Comparison of ENCODE assay signal across 1 cellular context in the genomic region with DNA sequence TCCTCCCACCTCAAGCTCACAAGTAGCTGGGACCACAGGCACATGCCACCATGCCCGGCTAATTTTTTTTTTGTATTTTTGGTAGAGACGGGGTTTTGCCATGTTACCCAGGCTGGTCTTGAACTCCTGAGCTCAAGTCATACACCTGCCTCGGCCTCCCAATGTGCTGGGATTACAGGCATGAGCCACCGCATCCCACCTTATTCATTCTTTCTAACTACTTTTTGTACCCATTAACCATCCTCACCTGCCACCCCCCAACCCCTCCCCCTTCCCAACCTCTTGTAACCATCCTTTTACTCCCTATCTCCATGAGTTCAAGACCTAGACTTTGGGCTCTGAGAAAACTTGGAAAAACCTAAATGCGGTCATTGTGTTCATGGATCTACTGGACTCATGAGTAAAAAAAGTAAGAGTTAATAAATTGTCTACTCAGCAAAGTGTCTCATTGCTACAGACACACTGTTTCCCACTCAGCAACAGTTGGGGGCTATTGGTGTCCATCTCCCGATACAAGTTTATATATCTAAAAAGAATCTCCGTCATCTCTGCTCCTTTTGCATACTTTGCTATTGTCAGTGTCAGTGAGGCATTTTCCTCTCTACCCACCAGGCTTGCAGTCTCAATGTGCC.
TF ChIP-seq lines count a peak whose summit lies in the region.

No MANE protein-coding gene starts in this region.

TF ChIP-seq in GM23338, 12 proteins besides CTCF, POLR2A, EP300 and RAD21:
- TF ChIP-seq JUNB (IDR thresholded peaks at IDR 0.05; ENCODE audit: unreplicated experiment), result no peak
- TF ChIP-seq ZNF114 (CRISPR knock-in tag; IDR thresholded peaks at IDR 0.05), result no peak
- TF ChIP-seq EZH2phosphoT487 (IDR thresholded peaks at IDR 0.05; ENCODE audit: unreplicated experiment), result no peak
- no peak for TF ChIP-seq CREB1 (CRISPR knock-in tag; IDR thresholded peaks at IDR 0.05; ENCODE audit: low read depth)
- TF ChIP-seq POLR2AphosphoS5 (IDR thresholded peaks at IDR 0.05; ENCODE audit: low read depth), result no peak
- no peak for TF ChIP-seq EZH2 (IDR thresholded peaks at IDR 0.05; ENCODE audit: low read depth, unreplicated experiment)
- TF ChIP-seq ZNF331 (CRISPR knock-in tag; IDR thresholded peaks at IDR 0.05; ENCODE audit: low read depth), result no peak
- TF ChIP-seq, protein P1, sequence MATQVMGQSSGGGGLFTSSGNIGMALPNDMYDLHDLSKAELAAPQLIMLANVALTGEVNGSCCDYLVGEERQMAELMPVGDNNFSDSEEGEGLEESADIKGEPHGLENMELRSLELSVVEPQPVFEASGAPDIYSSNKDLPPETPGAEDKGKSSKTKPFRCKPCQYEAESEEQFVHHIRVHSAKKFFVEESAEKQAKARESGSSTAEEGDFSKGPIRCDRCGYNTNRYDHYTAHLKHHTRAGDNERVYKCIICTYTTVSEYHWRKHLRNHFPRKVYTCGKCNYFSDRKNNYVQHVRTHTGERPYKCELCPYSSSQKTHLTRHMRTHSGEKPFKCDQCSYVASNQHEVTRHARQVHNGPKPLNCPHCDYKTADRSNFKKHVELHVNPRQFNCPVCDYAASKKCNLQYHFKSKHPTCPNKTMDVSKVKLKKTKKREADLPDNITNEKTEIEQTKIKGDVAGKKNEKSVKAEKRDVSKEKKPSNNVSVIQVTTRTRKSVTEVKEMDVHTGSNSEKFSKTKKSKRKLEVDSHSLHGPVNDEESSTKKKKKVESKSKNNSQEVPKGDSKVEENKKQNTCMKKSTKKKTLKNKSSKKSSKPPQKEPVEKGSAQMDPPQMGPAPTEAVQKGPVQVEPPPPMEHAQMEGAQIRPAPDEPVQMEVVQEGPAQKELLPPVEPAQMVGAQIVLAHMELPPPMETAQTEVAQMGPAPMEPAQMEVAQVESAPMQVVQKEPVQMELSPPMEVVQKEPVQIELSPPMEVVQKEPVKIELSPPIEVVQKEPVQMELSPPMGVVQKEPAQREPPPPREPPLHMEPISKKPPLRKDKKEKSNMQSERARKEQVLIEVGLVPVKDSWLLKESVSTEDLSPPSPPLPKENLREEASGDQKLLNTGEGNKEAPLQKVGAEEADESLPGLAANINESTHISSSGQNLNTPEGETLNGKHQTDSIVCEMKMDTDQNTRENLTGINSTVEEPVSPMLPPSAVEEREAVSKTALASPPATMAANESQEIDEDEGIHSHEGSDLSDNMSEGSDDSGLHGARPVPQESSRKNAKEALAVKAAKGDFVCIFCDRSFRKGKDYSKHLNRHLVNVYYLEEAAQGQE (IDR thresholded peaks at IDR 0.05; ENCODE audit: unreplicated experiment), result no peak
- TF ChIP-seq NANOG (IDR thresholded peaks at IDR 0.05; ENCODE audit: borderline replicate concordance), result no peak
- TF ChIP-seq, protein P2, sequence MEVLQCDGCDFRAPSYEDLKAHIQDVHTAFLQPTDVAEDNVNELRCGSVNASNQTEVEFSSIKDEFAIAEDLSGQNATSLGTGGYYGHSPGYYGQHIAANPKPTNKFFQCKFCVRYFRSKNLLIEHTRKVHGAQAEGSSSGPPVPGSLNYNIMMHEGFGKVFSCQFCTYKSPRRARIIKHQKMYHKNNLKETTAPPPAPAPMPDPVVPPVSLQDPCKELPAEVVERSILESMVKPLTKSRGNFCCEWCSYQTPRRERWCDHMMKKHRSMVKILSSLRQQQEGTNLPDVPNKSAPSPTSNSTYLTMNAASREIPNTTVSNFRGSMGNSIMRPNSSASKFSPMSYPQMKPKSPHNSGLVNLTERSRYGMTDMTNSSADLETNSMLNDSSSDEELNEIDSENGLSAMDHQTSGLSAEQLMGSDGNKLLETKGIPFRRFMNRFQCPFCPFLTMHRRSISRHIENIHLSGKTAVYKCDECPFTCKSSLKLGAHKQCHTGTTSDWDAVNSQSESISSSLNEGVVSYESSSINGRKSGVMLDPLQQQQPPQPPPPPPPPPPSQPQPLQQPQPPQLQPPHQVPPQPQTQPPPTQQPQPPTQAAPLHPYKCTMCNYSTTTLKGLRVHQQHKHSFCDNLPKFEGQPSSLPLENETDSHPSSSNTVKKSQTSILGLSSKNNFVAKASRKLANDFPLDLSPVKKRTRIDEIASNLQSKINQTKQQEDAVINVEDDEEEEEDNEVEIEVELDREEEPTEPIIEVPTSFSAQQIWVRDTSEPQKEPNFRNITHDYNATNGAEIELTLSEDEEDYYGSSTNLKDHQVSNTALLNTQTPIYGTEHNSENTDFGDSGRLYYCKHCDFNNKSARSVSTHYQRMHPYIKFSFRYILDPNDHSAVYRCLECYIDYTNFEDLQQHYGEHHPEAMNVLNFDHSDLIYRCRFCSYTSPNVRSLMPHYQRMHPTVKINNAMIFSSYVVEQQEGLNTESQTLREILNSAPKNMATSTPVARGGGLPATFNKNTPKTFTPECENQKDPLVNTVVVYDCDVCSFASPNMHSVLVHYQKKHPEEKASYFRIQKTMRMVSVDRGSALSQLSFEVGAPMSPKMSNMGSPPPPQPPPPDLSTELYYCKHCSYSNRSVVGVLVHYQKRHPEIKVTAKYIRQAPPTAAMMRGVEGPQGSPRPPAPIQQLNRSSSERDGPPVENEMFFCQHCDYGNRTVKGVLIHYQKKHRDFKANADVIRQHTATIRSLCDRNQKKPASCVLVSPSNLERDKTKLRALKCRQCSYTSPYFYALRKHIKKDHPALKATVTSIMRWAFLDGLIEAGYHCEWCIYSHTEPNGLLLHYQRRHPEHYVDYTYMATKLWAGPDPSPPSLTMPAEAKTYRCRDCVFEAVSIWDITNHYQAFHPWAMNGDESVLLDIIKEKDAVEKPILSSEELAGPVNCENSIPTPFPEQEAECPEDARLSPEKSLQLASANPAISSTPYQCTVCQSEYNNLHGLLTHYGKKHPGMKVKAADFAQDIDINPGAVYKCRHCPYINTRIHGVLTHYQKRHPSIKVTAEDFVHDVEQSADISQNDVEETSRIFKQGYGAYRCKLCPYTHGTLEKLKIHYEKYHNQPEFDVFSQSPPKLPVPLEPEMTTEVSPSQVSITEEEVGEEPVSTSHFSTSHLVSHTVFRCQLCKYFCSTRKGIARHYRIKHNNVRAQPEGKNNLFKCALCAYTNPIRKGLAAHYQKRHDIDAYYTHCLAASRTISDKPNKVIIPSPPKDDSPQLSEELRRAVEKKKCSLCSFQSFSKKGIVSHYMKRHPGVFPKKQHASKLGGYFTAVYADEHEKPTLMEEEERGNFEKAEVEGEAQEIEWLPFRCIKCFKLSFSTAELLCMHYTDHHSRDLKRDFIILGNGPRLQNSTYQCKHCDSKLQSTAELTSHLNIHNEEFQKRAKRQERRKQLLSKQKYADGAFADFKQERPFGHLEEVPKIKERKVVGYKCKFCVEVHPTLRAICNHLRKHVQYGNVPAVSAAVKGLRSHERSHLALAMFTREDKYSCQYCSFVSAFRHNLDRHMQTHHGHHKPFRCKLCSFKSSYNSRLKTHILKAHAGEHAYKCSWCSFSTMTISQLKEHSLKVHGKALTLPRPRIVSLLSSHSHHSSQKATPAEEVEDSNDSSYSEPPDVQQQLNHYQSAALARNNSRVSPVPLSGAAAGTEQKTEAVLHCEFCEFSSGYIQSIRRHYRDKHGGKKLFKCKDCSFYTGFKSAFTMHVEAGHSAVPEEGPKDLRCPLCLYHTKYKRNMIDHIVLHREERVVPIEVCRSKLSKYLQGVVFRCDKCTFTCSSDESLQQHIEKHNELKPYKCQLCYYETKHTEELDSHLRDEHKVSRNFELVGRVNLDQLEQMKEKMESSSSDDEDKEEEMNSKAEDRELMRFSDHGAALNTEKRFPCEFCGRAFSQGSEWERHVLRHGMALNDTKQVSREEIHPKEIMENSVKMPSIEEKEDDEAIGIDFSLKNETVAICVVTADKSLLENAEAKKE (CRISPR knock-in tag; IDR thresholded peaks at IDR 0.05), result no peak
- TF ChIP-seq STAT1 (IDR thresholded peaks at IDR 0.05; ENCODE audit: unreplicated experiment), result no peak
- TF ChIP-seq, protein P3, sequence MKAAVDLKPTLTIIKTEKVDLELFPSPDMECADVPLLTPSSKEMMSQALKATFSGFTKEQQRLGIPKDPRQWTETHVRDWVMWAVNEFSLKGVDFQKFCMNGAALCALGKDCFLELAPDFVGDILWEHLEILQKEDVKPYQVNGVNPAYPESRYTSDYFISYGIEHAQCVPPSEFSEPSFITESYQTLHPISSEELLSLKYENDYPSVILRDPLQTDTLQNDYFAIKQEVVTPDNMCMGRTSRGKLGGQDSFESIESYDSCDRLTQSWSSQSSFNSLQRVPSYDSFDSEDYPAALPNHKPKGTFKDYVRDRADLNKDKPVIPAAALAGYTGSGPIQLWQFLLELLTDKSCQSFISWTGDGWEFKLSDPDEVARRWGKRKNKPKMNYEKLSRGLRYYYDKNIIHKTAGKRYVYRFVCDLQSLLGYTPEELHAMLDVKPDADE (IDR thresholded peaks at IDR 0.05), result no peak
